ENCODE assay signal across 15 cellular contexts in genomic region chr10:34139559-34139958, GRCh38.
DNase-seq lines count a peak whose midpoint lies in the region; ATAC-seq, FAIRE-seq and TF ChIP-seq lines count a peak whose summit lies in the region.
"Had no signal": no experiment of that assay in that cellular context is flagged by ENCODE, and none has a peak within 500 bp of the region (broad histone marks: within the 10 kb centered on the region; RNA-seq: fewer than 3 reads in every experiment).

No MANE protein-coding gene starts in this region.

- TF ChIP-seq RAD21 in A549 (conservative IDR thresholded peaks at IDR 0.05 in 1 of 2, IDR thresholded peaks at IDR 0.05 in 1 of 2) = no peak

- ATAC-seq in A549 = peak in 1 of 2 experiments; percentile 40; a peak in 1 of 6 replicates
- ATAC-seq in HG02885 (IDR thresholded peaks at IDR 0.05; ENCODE audit: poor library complexity, unreplicated experiment) = no peak
- no peak for ATAC-seq in HG02571 (IDR thresholded peaks at IDR 0.05; ENCODE audit: unreplicated experiment)
- no peak for ATAC-seq in HG03108 (IDR thresholded peaks at IDR 0.05; ENCODE audit: unreplicated experiment)
- ATAC-seq: natural killer cell treated with Interleukin-12 subunit alpha and Interleukin-12 subunit beta and Interleukin-15 and Interleukin-18, amount 100 ng/mL, for 72 hours had no signal

- no peak for TF ChIP-seq POLR2A in A549 (IDR thresholded peaks at IDR 0.05; ENCODE audit: low read length)

- DNase-seq in A549 (ENCODE audit: low read depth in 1 of 2, low spot score in 1 of 2) = peak in 1 of 2 experiments; percentile 49
- DNase-seq in WERI-Rb-1 = peak; percentile 16
- DNase-seq in glomerular visceral epithelial cell (ENCODE audit: extremely low spot score) = peak; percentile 81
- no peak for DNase-seq in LoVo (ENCODE audit: low spot score)
- DNase-seq: GDM1; NCI-H1694; NCI-H510A; Peyer's patch; stimulated activated CD4-positive, alpha-beta T cell treated with anti-CD3 and anti-CD28 coated beads, Interleukin-2, amount 100 ng/mL, for 24 hours had no signal

- TF ChIP-seq CTCF in A549 (IDR thresholded peaks at IDR 0.05) = no peak
- no peak for TF ChIP-seq CTCF in HEK293 (tag by site-specific recombination; IDR thresholded peaks at IDR 0.05)
- TF ChIP-seq CTCF in WERI-Rb-1 (IDR thresholded peaks at IDR 0.05; ENCODE audit: low read depth, low read length) = no peak

- FAIRE-seq in A549 (lab: Jason Lieb, UNC) = no peak
- FAIRE-seq: GM12892 had no signal

- H3K9me3 ChIP-seq in A549 (no peaks in the 10 kb centered on the region), HEK293 (ENCODE audit: control insufficient read depth, insufficient read depth, low read depth, low read length) (no peaks in the 10 kb centered on the region), WERI-Rb-1 (ENCODE audit: severe bottlenecking) (no peaks in the 10 kb centered on the region)
- H3K9me3 ChIP-seq: Peyer's patch had no signal

- H3K4me1 ChIP-seq in A549 (peaks cover 31% of the 10 kb centered on the region), HEK293 (ENCODE audit: control insufficient read depth, insufficient read depth, low read length) (peaks cover 10% of the 10 kb centered on the region)
- H3K4me1 ChIP-seq: Peyer's patch had no signal

- WGBS in A549 (ENCODE audit: missing lambda C conversion rate) = 63% methylated on average over 3 of the region's 3 CpGs

- H3K36me3 ChIP-seq in HEK293 (ENCODE audit: control insufficient read depth in 2 of 2, insufficient read depth in 1 of 2, low read length in 2 of 2) = no peaks in the 10 kb centered on the region
- H3K36me3 ChIP-seq in WERI-Rb-1 = no peaks in the 10 kb centered on the region
- H3K36me3 ChIP-seq: Peyer's patch had no signal

- H3K4me3 ChIP-seq in A549 = no peak overlapping the region
- no peak overlapping the region for H3K4me3 ChIP-seq in HEK293 (ENCODE audit: low read depth, low read length)
- H3K4me3 ChIP-seq in WERI-Rb-1 (ENCODE audit: low read depth, low read length) = no peak overlapping the region
- H3K4me3 ChIP-seq: Peyer's patch had no signal

- POLR2A ChIA-PET in A549 (lab: Yijun Ruan, JAX) (no interaction called here), HEK293 (lab: Yijun Ruan, JAX) (no interaction called here)

- H3K4me2 ChIP-seq in A549 = peak overlapping the region; percentile 18; the same call in 1 of the 3 replicates

- H3K27ac ChIP-seq in A549 (no peak overlapping the region; a peak in 1 of 6 replicates), HEK293 (ENCODE audit: extremely low read depth, low read depth, low read length) (no peak overlapping the region), WERI-Rb-1 (no peak overlapping the region)
- H3K27ac ChIP-seq: Peyer's patch had no signal

- H3K27me3 ChIP-seq in WERI-Rb-1 (ENCODE audit: insufficient read depth, low read depth, severe bottlenecking) = no peaks in the 10 kb centered on the region
- H3K27me3 ChIP-seq: Peyer's patch had no signal

- CTCF ChIA-PET in A549 (lab: Yijun Ruan, JAX) (no interaction called here), HEK293 (lab: Yijun Ruan, JAX) (no interaction called here)

- TF ChIP-seq EP300 in A549 (IDR thresholded peaks at IDR 0.05) = no peak

TF ChIP-seq in A549, 52 proteins besides CTCF, POLR2A, EP300 and RAD21:
- no peak for TF ChIP-seq REST (IDR thresholded peaks at IDR 0.05)
- TF ChIP-seq CEBPB (IDR thresholded peaks at IDR 0.05) = 0 out of 4 replicates have a peak, but pooled peaks have one; percentile 16 to 24
- no peak for TF ChIP-seq RFX5 (IDR thresholded peaks at IDR 0.05)
- no peak for TF ChIP-seq ZSCAN20 (CRISPR knock-in tag; IDR thresholded peaks at IDR 0.05)
- no peak for TF ChIP-seq FOSL2 (IDR thresholded peaks at IDR 0.05)
- TF ChIP-seq FOSL2 (CRISPR knock-in tag; IDR thresholded peaks at IDR 0.05) = 0 out of 2 replicates have a peak, but pooled peaks have one; percentile 8

TF ChIP-seq in HEK293, 187 proteins besides CTCF, POLR2A, EP300 and RAD21 (continues in another document):
- TF ChIP-seq ZNF548 (tag by site-specific recombination; IDR thresholded peaks at IDR 0.05) (no peak), OVOL3 (tag by site-specific recombination; IDR thresholded peaks at IDR 0.05) (no peak), ZNF521 (tag by site-specific recombination; IDR thresholded peaks at IDR 0.05) (no peak), ZNF311 (tag by site-specific recombination; IDR thresholded peaks at IDR 0.05; ENCODE audit: borderline replicate concordance) (no peak), ZNF623 (tag by site-specific recombination; IDR thresholded peaks at IDR 0.05) (no peak), ZNF155 (tag by site-specific recombination; IDR thresholded peaks at IDR 0.05) (no peak), TSHZ1 (tag by site-specific recombination; IDR thresholded peaks at IDR 0.05; ENCODE audit: borderline replicate concordance) (peak; percentile 82; the same call in 1 of the 2 replicates), ZBTB21 (tag by site-specific recombination; IDR thresholded peaks at IDR 0.05) (peak; percentile 90), TCF7L2 (IDR thresholded peaks at IDR 0.05; ENCODE audit: borderline replicate concordance, low read depth, low read length) (no peak), ZNF175 (tag by site-specific recombination; IDR thresholded peaks at IDR 0.05) (no peak), ZNF488 (tag by site-specific recombination; IDR thresholded peaks at IDR 0.05) (no peak), HOXC10 (CRISPR knock-in tag; IDR thresholded peaks at IDR 0.05) (no peak), ZNF133 (tag by site-specific recombination; IDR thresholded peaks at IDR 0.05) (no peak), ZNF19 (tag by site-specific recombination; IDR thresholded peaks at IDR 0.05; ENCODE audit: low read depth) (no peak), ZNF544 (tag by site-specific recombination; IDR thresholded peaks at IDR 0.05) (no peak), TRIM28 (IDR thresholded peaks at IDR 0.05; ENCODE audit: borderline replicate concordance, low read length) (peak; percentile 60; the same call in 1 of the 2 replicates), ATF2 (tag by site-specific recombination; IDR thresholded peaks at IDR 0.05; ENCODE audit: low read depth) (peak; percentile 95), ZNF132 (tag by site-specific recombination; IDR thresholded peaks at IDR 0.05; ENCODE audit: borderline replicate concordance) (no peak), PATZ1 (tag by site-specific recombination; IDR thresholded peaks at IDR 0.05) (peak; percentile 19; the same call in 1 of the 2 replicates)
